In the genomic region with DNA sequence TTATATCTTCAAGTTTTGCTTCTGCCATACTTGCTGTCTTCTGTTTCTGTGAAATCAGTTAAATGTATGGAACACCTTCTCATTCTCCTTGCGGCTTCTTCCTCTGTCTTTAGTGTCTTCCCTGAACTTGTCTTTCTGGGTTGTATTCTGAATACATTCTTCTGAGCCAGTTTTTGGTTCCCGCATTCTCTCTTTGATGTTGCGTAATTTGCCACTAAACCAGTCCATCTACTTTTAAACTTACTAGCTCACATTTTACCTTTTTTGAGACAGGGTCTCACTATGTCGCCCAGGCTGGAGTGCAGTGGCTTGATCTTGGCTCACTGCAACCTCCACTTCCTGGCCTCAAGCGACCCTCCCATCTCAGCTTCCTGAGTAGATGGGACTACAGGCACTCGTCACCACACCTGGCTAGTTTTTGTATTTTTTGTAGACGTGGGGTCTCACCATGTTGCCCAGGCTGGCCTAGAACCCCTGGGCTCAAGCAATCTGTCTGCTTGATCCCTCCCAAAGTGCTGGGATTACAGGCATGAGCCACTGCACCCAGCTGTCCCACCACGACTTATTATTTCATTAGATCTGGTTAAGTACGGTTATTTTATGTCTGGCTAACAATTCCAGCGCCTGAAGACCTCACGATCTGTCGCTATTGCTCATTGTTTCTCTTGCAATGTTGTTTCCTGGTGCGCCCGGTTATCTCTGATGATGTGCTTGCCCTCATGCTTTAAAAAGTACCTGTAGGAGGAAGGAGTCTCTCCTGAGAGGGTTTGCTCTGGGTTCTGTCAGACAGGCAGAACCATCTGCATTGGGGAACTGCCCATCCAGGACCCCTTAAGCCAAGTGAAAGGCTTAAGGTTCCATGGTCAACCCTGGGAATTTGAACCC, we compare ENCODE assay signal across 16 cellular contexts. TPM values are rescaled to one million over a fixed set of nuclear protein-coding genes. Genes with fewer than 3 reads are reported as not detected.
DNase-seq lines count a peak whose midpoint lies in the region; ATAC-seq lines count a peak whose summit lies in the region.
"Had no signal": no experiment of that assay in that cellular context is flagged by ENCODE, and none has a peak within 500 bp of the region (broad histone marks: within the 10 kb centered on the region; RNA-seq: fewer than 3 reads in every experiment).

No MANE protein-coding gene starts in this region.

- H3K36me3 Mint-ChIP-seq in CD4-positive, alpha-beta memory T cell, result no peaks in the 10 kb centered on the region
- peaks cover 4% of the 10 kb centered on the region for H3K36me3 Mint-ChIP-seq in activated CD8-positive, alpha-beta T cell treated with anti-CD3 and anti-CD28 coated beads, Interleukin-2, amount 10 ng/mL, durations not matched to agents 7 days and 5 days (ENCODE audit: low read depth)
- H3K36me3 Mint-ChIP-seq in naive thymus-derived CD4-positive, alpha-beta T cell, result no peaks in the 10 kb centered on the region

- H3K4me1 ChIP-seq in CD4-positive, alpha-beta memory T cell (ENCODE audit: insufficient read depth, low read length), result peaks cover 23% of the 10 kb centered on the region
- peaks cover 5 to 23% of the 10 kb centered on the region in 2 donors for H3K4me1 ChIP-seq in naive thymus-derived CD4-positive, alpha-beta T cell (ENCODE audit: control insufficient read depth in 2 of 2, insufficient read depth in 2 of 2, low read length in 2 of 2)

- DNase-seq in NCI-H82 (lab: John Stamatoyannopoulos, UW) (peak; percentile 16), NCI-H82 treated with DMSO at 0.1 percent for 48 hours (lab: John Stamatoyannopoulos, UW; ENCODE audit: unreplicated experiment) (no peak), SHP77 treated with DMSO at 0.1 percent for 48 hours (lab: John Stamatoyannopoulos, UW) (no peak), NCI-H2196 (lab: John Stamatoyannopoulos, UW; ENCODE audit: unreplicated experiment) (no peak), NOMO-1 treated with DMSO at 0.1 percent for 48 hours (lab: John Stamatoyannopoulos, UW; ENCODE audit: unreplicated experiment) (no peak)
- no peak for DNase-seq in CD4-positive, alpha-beta memory T cell
- DNase-seq in activated CD8-positive, alpha-beta T cell treated with anti-CD3 and anti-CD28 coated beads, Interleukin-2, amount 10 ng/mL, durations not matched to agents 7 days and 5 days, result no peak
- no peak for DNase-seq in naive thymus-derived CD4-positive, alpha-beta T cell
- DNase-seq: 8988T; glutamatergic neuron; Kasumi-1; NCI-H146; NCI-H446 treated with DMSO at 0.1 percent for 48 hours; stimulated activated CD4-positive, alpha-beta T cell treated with anti-CD3 and anti-CD28 coated beads, Interleukin-4, amount 100 ng/mL, for 1 hour; stimulated activated CD8-positive, alpha-beta memory T cell treated with anti-CD3 and anti-CD28 coated beads, Interleukin-4, amount 100 ng/mL, for 48 hours; transverse colon had no signal

- H3K27ac ChIP-seq in CD4-positive, alpha-beta memory T cell (ENCODE audit: low read depth, low read length), result no peak overlapping the region
- no peak overlapping the region for H3K27ac ChIP-seq in naive thymus-derived CD4-positive, alpha-beta T cell (ENCODE audit: low read depth, low read length)

- no peaks in the 10 kb centered on the region for H3K27me3 ChIP-seq in CD4-positive, alpha-beta memory T cell (ENCODE audit: insufficient read depth, low read length)
- H3K27me3 ChIP-seq in naive thymus-derived CD4-positive, alpha-beta T cell (ENCODE audit: control insufficient read depth in 2 of 2, insufficient read depth in 2 of 2, low read length in 2 of 2), result no peaks in the 10 kb centered on the region
- H3K27me3 ChIP-seq: transverse colon had no signal

- intact Hi-C loops in CD4-positive, alpha-beta memory T cell (cut with micrococcal nuclease), result no loop called here
- intact Hi-C loops in naive thymus-derived CD4-positive, alpha-beta T cell (cut with micrococcal nuclease), result loop anchor here (2.0 to 5.0 kb wide), 2 partner anchors 47 to 129 kb away; partner anchors contain the start of genes LAGE3 (in 1 of the 2) and RPL10 (in 1 of the 2)

- H3K27me3 Mint-ChIP-seq in CD4-positive, alpha-beta memory T cell, result no peaks in the 10 kb centered on the region
- H3K27me3 Mint-ChIP-seq in activated CD8-positive, alpha-beta T cell treated with anti-CD3 and anti-CD28 coated beads, Interleukin-2, amount 10 ng/mL, durations not matched to agents 7 days and 5 days (ENCODE audit: low read depth), result no peaks in the 10 kb centered on the region
- H3K27me3 Mint-ChIP-seq in naive thymus-derived CD4-positive, alpha-beta T cell, result no peaks in the 10 kb centered on the region

- CTCF ChIA-PET in CD4-positive, alpha-beta memory T cell (lab: Charles Lee; ENCODE audit: partially characterized antibody), result interaction anchor here (0.7 to 1.7 kb wide), 4 partner anchors 11 to 127 kb away, joined by 3 to 11 read pairs (median 4); partner anchors contain the start of genes RPL10 and SLC10A3
- CTCF ChIA-PET in activated CD8-positive, alpha-beta T cell treated with anti-CD3 and anti-CD28 coated beads, Interleukin-2, amount 10 ng/mL, durations not matched to agents 7 days and 5 days (lab: Charles Lee), result interaction anchor here (0.9 to 1.8 kb wide), 6 partner anchors 15 to 387 kb away, joined by 3 to 8 read pairs (median 5); partner anchors contain the start of genes RPL10, SLC10A3 and UBL4A
- CTCF ChIA-PET in naive thymus-derived CD4-positive, alpha-beta T cell (lab: Charles Lee), result interaction anchor here (0.7 to 1.6 kb wide), 4 partner anchors 11 to 153 kb away, joined by 3 to 4 read pairs (median 3); no protein-coding TSS in a partner anchor

- H3K27ac Mint-ChIP-seq in CD4-positive, alpha-beta memory T cell, result peak overlapping the region in 6 of 7 donors; percentile 2 to 81 (median 48)
- peak overlapping the region; percentile 68 for H3K27ac Mint-ChIP-seq in activated CD8-positive, alpha-beta T cell treated with anti-CD3 and anti-CD28 coated beads, Interleukin-2, amount 10 ng/mL, durations not matched to agents 7 days and 5 days
- peak overlapping the region; percentile 33 to 89 (median 80) for H3K27ac Mint-ChIP-seq in naive thymus-derived CD4-positive, alpha-beta T cell

- no peak for ATAC-seq in activated CD8-positive, alpha-beta T cell treated with anti-CD3 and anti-CD28 coated beads, Interleukin-2, amount 10 ng/mL, durations not matched to agents 7 days and 5 days
- no peak for ATAC-seq in naive thymus-derived CD4-positive, alpha-beta T cell

- no peaks in the 10 kb centered on the region for H3K36me3 ChIP-seq in CD4-positive, alpha-beta memory T cell (ENCODE audit: insufficient read depth, low read length)
- H3K36me3 ChIP-seq in naive thymus-derived CD4-positive, alpha-beta T cell (ENCODE audit: control insufficient read depth in 2 of 3, insufficient read depth in 3 of 3, low read length in 3 of 3), result no peaks in the 10 kb centered on the region
- H3K36me3 ChIP-seq: transverse colon had no signal

- POLR2A ChIA-PET in CD4-positive, alpha-beta memory T cell (lab: Charles Lee; ENCODE audit: partially characterized antibody), result interaction anchor here (0.8 to 3.2 kb wide), 6 partner anchors 10 to 127 kb away, joined by 3 to 31 read pairs (median 8); partner anchors contain the start of genes ATP6AP1, FAM3A, RPL10 and SLC10A3
- POLR2A ChIA-PET in activated CD8-positive, alpha-beta T cell treated with anti-CD3 and anti-CD28 coated beads, Interleukin-2, amount 10 ng/mL, durations not matched to agents 7 days and 5 days (lab: Charles Lee), result interaction anchor here (1.2 kb wide), 1 partner anchor 97 kb away, joined by 3 read pairs; the partner anchor contains the start of gene ATP6AP1
- POLR2A ChIA-PET in naive thymus-derived CD4-positive, alpha-beta T cell (lab: Charles Lee), result interaction anchor here (0.6 to 1.4 kb wide), 2 partner anchors 10 to 36 kb away, joined by 3 read pairs; partner anchors contain the start of gene FAM3A

- H3K9me3 ChIP-seq in CD4-positive, alpha-beta memory T cell (ENCODE audit: control insufficient read depth in 1 of 2, low read length in 2 of 2), result no peaks in the 10 kb centered on the region
- no peaks in the 10 kb centered on the region for H3K9me3 ChIP-seq in naive thymus-derived CD4-positive, alpha-beta T cell (ENCODE audit: control insufficient read depth in 2 of 3, low read length in 3 of 3)
- H3K9me3 ChIP-seq: transverse colon had no signal

- H3K4me3 ChIP-seq in CD4-positive, alpha-beta memory T cell (ENCODE audit: low read length in 2 of 2), result no peak overlapping the region
- H3K4me3 ChIP-seq in naive thymus-derived CD4-positive, alpha-beta T cell (ENCODE audit: low read length), result no peak overlapping the region
- H3K4me3 ChIP-seq: transverse colon had no signal

- H3K9me3 Mint-ChIP-seq in CD4-positive, alpha-beta memory T cell, result no peaks in the 10 kb centered on the region
- H3K9me3 Mint-ChIP-seq in activated CD8-positive, alpha-beta T cell treated with anti-CD3 and anti-CD28 coated beads, Interleukin-2, amount 10 ng/mL, durations not matched to agents 7 days and 5 days (ENCODE audit: insufficient read depth), result no peaks in the 10 kb centered on the region
- peaks cover 0 to 2% (median 0%) of the 10 kb centered on the region in 11 donors for H3K9me3 Mint-ChIP-seq in naive thymus-derived CD4-positive, alpha-beta T cell

- peaks cover 11 to 23% (median 16%) of the 10 kb centered on the region in 4 donors for H3K4me1 Mint-ChIP-seq in CD4-positive, alpha-beta memory T cell
- H3K4me1 Mint-ChIP-seq in activated CD8-positive, alpha-beta T cell treated with anti-CD3 and anti-CD28 coated beads, Interleukin-2, amount 10 ng/mL, durations not matched to agents 7 days and 5 days (ENCODE audit: low read depth), result peaks cover 23% of the 10 kb centered on the region
- peaks cover 7 to 28% (median 20%) of the 10 kb centered on the region in 7 donors for H3K4me1 Mint-ChIP-seq in naive thymus-derived CD4-positive, alpha-beta T cell

- peak overlapping the region in 5 of 8 donors; percentile 6 to 62 (median 39) for H3K4me3 Mint-ChIP-seq in CD4-positive, alpha-beta memory T cell
- no peak overlapping the region for H3K4me3 Mint-ChIP-seq in activated CD8-positive, alpha-beta T cell treated with anti-CD3 and anti-CD28 coated beads, Interleukin-2, amount 10 ng/mL, durations not matched to agents 7 days and 5 days
- H3K4me3 Mint-ChIP-seq in naive thymus-derived CD4-positive, alpha-beta T cell, result peak overlapping the region; percentile 27 to 75 (median 66)

RNA-seq across cellular contexts. Expression of gene FAM3A, which starts 9.8 kb away (rescaled TPM):
- total RNA-seq in CD4-positive, alpha-beta memory T cell, result 10 to 100 TPM; 51.0 to 51.8 TPM
- polyA plus RNA-seq in CD4-positive, alpha-beta memory T cell, result 10 to 100 TPM; 18.4 to 20.2 TPM
- 10 to 100 TPM; 28.5 to 31.6 TPM for total RNA-seq in activated CD8-positive, alpha-beta T cell treated with anti-CD3 and anti-CD28 coated beads, Interleukin-2, amount 10 ng/mL, durations not matched to agents 7 days and 5 days
- 10 to 100 TPM; 37.6 to 63.7 (median 50.9) TPM for total RNA-seq in naive thymus-derived CD4-positive, alpha-beta T cell
- polyA plus RNA-seq in naive thymus-derived CD4-positive, alpha-beta T cell, result 10 to 100 TPM; 22.2 to 31.1 TPM

RNA-seq across cellular contexts. Expression of gene G6PD, which starts 20.8 kb away (rescaled TPM):
- total RNA-seq in CD4-positive, alpha-beta memory T cell, result 10 to 100 TPM; 45.4 to 46.0 TPM
- polyA plus RNA-seq in CD4-positive, alpha-beta memory T cell, result 1 to 10 TPM; 1.7 to 3.8 TPM
- 100 to 1,000 TPM; 133 to 135 TPM for total RNA-seq in activated CD8-positive, alpha-beta T cell treated with anti-CD3 and anti-CD28 coated beads, Interleukin-2, amount 10 ng/mL, durations not matched to agents 7 days and 5 days
- 10 to 100 TPM; 35.4 to 74.3 (median 52.7) TPM for total RNA-seq in naive thymus-derived CD4-positive, alpha-beta T cell
- 1 to 10 TPM; 3.9 to 6.2 TPM for polyA plus RNA-seq in naive thymus-derived CD4-positive, alpha-beta T cell

RNA-seq across cellular contexts. Expression of gene IKBKG, which starts 21.6 kb away (rescaled TPM):
- total RNA-seq in CD4-positive, alpha-beta memory T cell, result 10 to 100 TPM; 44.4 to 44.7 TPM
- 10 to 100 TPM; 28.2 to 34.6 TPM for polyA plus RNA-seq in CD4-positive, alpha-beta memory T cell
- 10 to 100 TPM; 51.1 to 56.0 TPM for total RNA-seq in activated CD8-positive, alpha-beta T cell treated with anti-CD3 and anti-CD28 coated beads, Interleukin-2, amount 10 ng/mL, durations not matched to agents 7 days and 5 days
- 10 to 100 TPM; 29.6 to 45.5 (median 38.8) TPM for total RNA-seq in naive thymus-derived CD4-positive, alpha-beta T cell
- polyA plus RNA-seq in naive thymus-derived CD4-positive, alpha-beta T cell, result 10 to 100 TPM; 19.6 to 26.4 TPM

RNA-seq across cellular contexts. Expression of gene SLC10A3, which starts 35.4 kb away (rescaled TPM):
- 10 to 100 TPM; 22.5 to 23.7 TPM for total RNA-seq in CD4-positive, alpha-beta memory T cell
- polyA plus RNA-seq in CD4-positive, alpha-beta memory T cell, result 10 to 100 TPM; 61.4 to 62.3 TPM
- 10 to 100 TPM; 29.1 to 30.8 TPM for total RNA-seq in activated CD8-positive, alpha-beta T cell treated with anti-CD3 and anti-CD28 coated beads, Interleukin-2, amount 10 ng/mL, durations not matched to agents 7 days and 5 days
- 10 to 100 TPM; 11.7 to 22.7 (median 19.0) TPM for total RNA-seq in naive thymus-derived CD4-positive, alpha-beta T cell
- polyA plus RNA-seq in naive thymus-derived CD4-positive, alpha-beta T cell, result 10 to 100 TPM; 35.0 to 58.7 TPM

RNA-seq across cellular contexts. Expression of gene UBL4A, which starts 39.4 kb away (rescaled TPM):
- total RNA-seq in CD4-positive, alpha-beta memory T cell, result 10 to 100 TPM; 33.2 to 41.3 TPM
- 10 to 100 TPM; 56.9 to 66.8 TPM for polyA plus RNA-seq in CD4-positive, alpha-beta memory T cell
- total RNA-seq in activated CD8-positive, alpha-beta T cell treated with anti-CD3 and anti-CD28 coated beads, Interleukin-2, amount 10 ng/mL, durations not matched to agents 7 days and 5 days, result 10 to 100 TPM; 52.1 to 54.0 TPM
- total RNA-seq in naive thymus-derived CD4-positive, alpha-beta T cell, result 10 to 100 TPM in 4 of 5 experiments, 1 to 10 TPM in 1; 9.2 to 41.5 (median 32.5) TPM
- 10 to 100 TPM; 46.0 to 65.7 TPM for polyA plus RNA-seq in naive thymus-derived CD4-positive, alpha-beta T cell
